In genomic region chr6:87668006-87668405, GRCh38 we compare ENCODE assay signal across 22 cellular contexts.
"Had no signal": no experiment of that assay in that cellular context is flagged by ENCODE, and none has a peak within 500 bp of the region (broad histone marks: within the 10 kb centered on the region; RNA-seq: fewer than 3 reads in every experiment).

No MANE protein-coding gene starts in this region.

- H3K27ac ChIP-seq: HL-60, SJSA1 had no signal

- H3K4me3 ChIP-seq: SJSA1 had no signal

- H3K27me3 ChIP-seq: SJSA1 had no signal

- ATAC-seq: SK-N-SH treated with all-trans-retinoic acid at 6 μM for 48 hours had no signal

- DNase-seq: KBM-7, MV-4-11, NCI-H1048, NCI-H1105, NCI-H1417, NCI-H146, NCI-H187, NCI-H2029, NCI-H2081 treated with DMSO at 0.1 percent for 48 hours, NCI-H2171, NCI-H226, NCI-H446, NCI-H510A, NCI-H524 treated with DMSO at 0.1 percent for 48 hours, NCI-H69, NCI-H774, Right ventricle myocardium superior, RPMI8226, SIG-M5 had no signal

- H3K4me1 ChIP-seq: SJSA1 had no signal

- H3K9me3 ChIP-seq: SJSA1 had no signal
